In the genomic region with DNA sequence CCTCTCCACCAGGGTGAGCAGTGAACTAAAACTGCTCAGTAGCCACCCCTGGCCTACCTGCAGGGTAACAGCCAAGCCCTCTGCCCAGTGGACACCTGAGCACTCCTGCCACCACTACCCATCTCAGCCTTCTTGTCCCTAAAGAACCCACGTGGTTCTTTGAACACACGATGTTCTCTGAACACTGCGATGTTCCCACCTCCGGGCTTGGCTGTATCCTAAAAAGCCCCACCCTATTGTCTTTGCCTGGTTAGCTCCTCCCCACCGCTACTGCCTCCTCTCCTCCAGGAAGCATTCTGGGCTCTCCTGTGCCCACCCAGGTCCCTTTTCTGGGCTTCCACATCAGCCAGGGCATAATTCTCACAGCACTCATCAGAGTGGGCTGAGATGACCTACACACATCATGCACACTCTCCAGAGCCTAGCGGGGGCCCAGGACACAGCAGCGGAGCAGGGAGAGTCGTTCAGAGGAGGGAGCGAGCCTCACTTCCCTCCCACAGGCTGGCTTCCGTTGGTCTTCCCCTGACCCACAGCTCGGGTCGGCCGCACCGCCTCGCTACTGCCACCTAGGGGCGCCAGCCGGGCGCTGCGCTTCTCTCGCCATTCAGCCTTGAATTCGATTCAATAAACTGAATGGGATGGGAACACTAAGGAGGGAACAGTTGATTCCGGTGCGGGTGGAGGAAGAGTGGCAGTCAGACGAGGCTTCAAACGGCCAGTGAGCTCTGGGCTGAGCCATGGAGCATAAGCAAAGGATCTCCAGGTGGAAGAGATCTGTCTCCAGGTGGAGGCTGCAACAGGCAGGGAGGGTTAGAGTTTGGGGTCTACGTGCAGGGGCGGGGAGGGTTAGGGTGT, we compare ENCODE assay signal across 9 cellular contexts. TPM values are rescaled to one million over a fixed set of nuclear protein-coding genes. Genes with fewer than 3 reads are reported as not detected.
DNase-seq lines count a peak whose midpoint lies in the region; ATAC-seq and TF ChIP-seq lines count a peak whose summit lies in the region.
"Had no signal": no experiment of that assay in that cellular context is flagged by ENCODE, and none has a peak within 500 bp of the region (broad histone marks: within the 10 kb centered on the region; RNA-seq: fewer than 3 reads in every experiment).

No MANE protein-coding gene starts in this region.

- peak overlapping the region; percentile 53 to 57 for H3K4me3 ChIP-seq in duodenal mucosa (ENCODE audit: low read depth in 1 of 2, low read length in 2 of 2)
- peak overlapping the region in 1 of 3 donors; percentile 8 for H3K4me3 ChIP-seq in right lobe of liver

- in situ Hi-C loops in Caki2 (cut with HindIII; ENCODE audit: low pct_unique_long_range_greater_than_20kb, low sequenced_read_pairs) = no loop called here

- TF ChIP-seq CTCF in right lobe of liver (IDR thresholded peaks at IDR 0.05) = peak; percentile 94 to 99 (median 98)

- H3K27me3 ChIP-seq in duodenal mucosa (ENCODE audit: control insufficient read depth in 1 of 2, insufficient read depth in 2 of 2, low read length in 2 of 2) = no peaks in the 10 kb centered on the region
- no peaks in the 10 kb centered on the region for H3K27me3 ChIP-seq in right lobe of liver

- H3K9me3 ChIP-seq in duodenal mucosa (ENCODE audit: control insufficient read depth in 1 of 2, low read length in 2 of 2) (no peaks in the 10 kb centered on the region), right lobe of liver (no peaks in the 10 kb centered on the region)

- intact Hi-C loops in right lobe of liver (cut with DNase I) = no loop called here

- no peak for TF ChIP-seq POLR2A in right lobe of liver (IDR thresholded peaks at IDR 0.05)

- H3K9ac ChIP-seq in duodenal mucosa (ENCODE audit: low read depth in 1 of 2, low read length in 2 of 2) = peak overlapping the region; percentile 31 to 48

- 10% methylated on average over 17 of the region's 27 CpGs for WGBS in right lobe of liver (ENCODE audit: insufficient coverage, low coverage, low lambda C conversion rate, missing lambda C conversion rate)

- peak; percentile 40 for ATAC-seq in HG02798 (IDR thresholded peaks at IDR 0.05; ENCODE audit: poor library complexity, unreplicated experiment)
- ATAC-seq in right lobe of liver = peak; percentile 73 to 80 (median 77)

- peaks cover 28 to 41% of the 10 kb centered on the region in 2 donors for H3K4me1 ChIP-seq in duodenal mucosa (ENCODE audit: control insufficient read depth in 1 of 2, insufficient read depth in 2 of 2, low read length in 2 of 2)
- peaks cover 2 to 55% (median 21%) of the 10 kb centered on the region in 4 donors for H3K4me1 ChIP-seq in right lobe of liver

- H3K27ac ChIP-seq in duodenal mucosa (ENCODE audit: low read depth, low read length) (peak overlapping the region; percentile 41), right lobe of liver (peak overlapping the region in 1 of 3 donors; percentile 32)

- H3K36me3 ChIP-seq in duodenal mucosa (ENCODE audit: control insufficient read depth in 1 of 2, insufficient read depth in 2 of 2, low read length in 2 of 2) = peaks cover 0 to 12% of the 10 kb centered on the region in 2 donors
- H3K36me3 ChIP-seq in right lobe of liver = no peaks in the 10 kb centered on the region

- DNase-seq in Caki2 (ENCODE audit: low read depth) = peak; percentile 79
- peak; percentile 43 to 70 for DNase-seq in NCI-H526 (lab: John Stamatoyannopoulos, UW)
- DNase-seq in activated CD4-positive, alpha-beta T cell treated with anti-CD3 and anti-CD28 coated beads, Interleukin-2, amount 50 U/mL, for 4 hours = peak; percentile 47 to 56
- peak; percentile 83 to 88 (median 83) for DNase-seq in right lobe of liver
- peak; percentile 71 for DNase-seq in stimulated activated CD4-positive, alpha-beta T cell treated with anti-CD3 and anti-CD28 coated beads, Interleukin-4, amount 100 ng/mL, for 1 hour
- DNase-seq in NCI-H187 (lab: John Stamatoyannopoulos, UW) = no peak

RNA-seq across cellular contexts. Expression of gene ELAVL1, which starts 3.2 kb away (rescaled TPM):
- total RNA-seq in Caki2 (2014; rRNA removed; shearing (Covaris generic); ENCODE audit: low replicate concordance) = 40.3 and 47.1 TPM in 2 replicates
- total RNA-seq in right lobe of liver = 10 to 100 TPM; 25.3 to 33.6 (median 30.3) TPM

RNA-seq across cellular contexts. Expression of gene CCL25, which starts 50.3 kb away (rescaled TPM):
- not detected in 2 replicates for total RNA-seq in Caki2 (2014; rRNA removed; shearing (Covaris generic); ENCODE audit: low replicate concordance)
- under 1 TPM in 1 of 6 experiments, not detected in 5; 0.51 TPM for total RNA-seq in right lobe of liver
- total RNA-seq: mononuclear cell had no signal

RNA-seq across cellular contexts. Expression of gene TIMM44, which starts 58.8 kb away (rescaled TPM):
- total RNA-seq in Caki2 (2014; rRNA removed; shearing (Covaris generic); ENCODE audit: low replicate concordance) = 19.4 and 58.8 TPM in 2 replicates
- 10 to 100 TPM; 26.1 to 41.7 (median 36.9) TPM for total RNA-seq in right lobe of liver

Comparison
In these comparisons a context has a peak if more than half of its experiments do, and no peak if none do; other contexts are left out.
1. DNase-seq: peak in Caki2 (single experiment), NCI-H526 (2 of 2), activated CD4-positive, alpha-beta T cell treated with anti-CD3 and anti-CD28 coated beads, Interleukin-2, amount 50 U/mL, for 4 hours (2 of 2), right lobe of liver (3 of 3) and stimulated activated CD4-positive, alpha-beta T cell treated with anti-CD3 and anti-CD28 coated beads, Interleukin-4, amount 100 ng/mL, for 1 hour (single experiment); none in NCI-H187 (0 of 2).